Comparison of ENCODE assay signal across 14 cellular contexts in genomic region chr11:66015094-66015881, GRCh38. TPM values are rescaled to one million over a fixed set of nuclear protein-coding genes. Genes with fewer than 3 reads are reported as not detected.
DNase-seq lines count a peak whose midpoint lies in the region; FAIRE-seq and TF ChIP-seq lines count a peak whose summit lies in the region.
"Had no signal": no experiment of that assay in that cellular context is flagged by ENCODE, and none has a peak within 500 bp of the region (broad histone marks: within the 10 kb centered on the region; RNA-seq: fewer than 3 reads in every experiment).

No MANE protein-coding gene starts in this region.

- no peaks in the 10 kb centered on the region for H3K9me3 Mint-ChIP-seq in neural crest cell
- H3K9me3 Mint-ChIP-seq: brain; CD4-positive, alpha-beta memory T cell had no signal

- peaks cover 15 to 51% (median 36%) of the 10 kb centered on the region in 10 experiments for H3K4me1 ChIP-seq in BLaER1 treated with 17β-estradiol and CSF1 and Interleukin-3, amounts not matched to agents 10 nM and 100 nM
- peaks cover 23% of the 10 kb centered on the region for H3K4me1 ChIP-seq in endothelial cell of umbilical vein (ENCODE audit: control insufficient read depth, extremely low read depth, insufficient read depth, low read length)
- H3K4me1 ChIP-seq in colonic mucosa = no peaks in the 10 kb centered on the region

- peak; percentile 73 for TF ChIP-seq POLR2A in endothelial cell of umbilical vein (IDR thresholded peaks at IDR 0.05; ENCODE audit: low read depth, low read length)

- DNase-seq in NCI-H226 = peak; percentile 61
- peak; percentile 70 for DNase-seq in endothelial cell of umbilical vein (ENCODE audit: low read depth, low spot score)
- DNase-seq in neural crest cell (ENCODE audit: low read depth, low spot score) = no peak
- DNase-seq in colonic mucosa = no peak
- no peak for DNase-seq in NCI-H146 (lab: John Stamatoyannopoulos, UW)
- DNase-seq in NCI-H774 (lab: John Stamatoyannopoulos, UW) = no peak
- DNase-seq in germinal center (ENCODE audit: low spot score) = no peak
- DNase-seq: activated CD8-positive, alpha-beta memory T cell treated with anti-CD3 and anti-CD28 coated beads for 24 hours; CD4-positive, alpha-beta memory T cell; stimulated activated naive CD8-positive, alpha-beta T cell treated with anti-CD3 and anti-CD28 coated beads, Interleukin-15, Interleukin-2, amounts not matched to agents 100 U/mL and 50 U/mL, for 24 hours had no signal

- peaks cover 0 to 7% (median 0%) of the 10 kb centered on the region in 11 experiments; a peak in 1 of 22 replicates for H4K20me1 ChIP-seq in BLaER1 treated with 17β-estradiol and CSF1 and Interleukin-3, amounts not matched to agents 10 nM and 100 nM
- H4K20me1 ChIP-seq in endothelial cell of umbilical vein (replicated peaks; ENCODE audit: control insufficient read depth, extremely low read depth, insufficient read depth, low read length) = no peaks in the 10 kb centered on the region

- CTCF ChIA-PET in endothelial cell of umbilical vein (lab: Charles Lee) = interaction anchor here (0.6 to 1.8 kb wide), 5 partner anchors 12 to 127 kb away, joined by 4 to 5 read pairs (median 5); partner anchors contain the start of gene FIBP

- peak; percentile 97 for FAIRE-seq in endothelial cell of umbilical vein (lab: Jason Lieb, UNC)

- H3K27ac ChIP-seq in BLaER1 treated with 17β-estradiol and CSF1 and Interleukin-3, amounts not matched to agents 10 nM and 100 nM = peak overlapping the region in 3 of 11 experiments; percentile 9 to 27 (median 11); a peak in 1 of 22 replicates
- H3K27ac ChIP-seq in endothelial cell of umbilical vein (ENCODE audit: insufficient read depth, low read depth, low read length) (peak overlapping the region; percentile 84), colonic mucosa (no peak overlapping the region)
- H3K27ac ChIP-seq: KMS-11 had no signal

- peak overlapping the region; percentile 43 for H2AFZ ChIP-seq in endothelial cell of umbilical vein (ENCODE audit: low read depth, low read length)

- no peaks in the 10 kb centered on the region for H3K9me1 ChIP-seq in endothelial cell of umbilical vein (replicated peaks; ENCODE audit: control insufficient read depth, extremely low read depth, insufficient read depth, low read length)

- H3K36me3 ChIP-seq in BLaER1 treated with 17β-estradiol and CSF1 and Interleukin-3, amounts not matched to agents 10 nM and 100 nM = no peaks in the 10 kb centered on the region
- H3K36me3 ChIP-seq in endothelial cell of umbilical vein (ENCODE audit: control insufficient read depth in 2 of 2, extremely low read depth in 1 of 2, insufficient read depth in 2 of 2, low read length in 2 of 2) (no peaks in the 10 kb centered on the region), colonic mucosa (no peaks in the 10 kb centered on the region)

- no TSS peak for BruUV-seq in endothelial cell of umbilical vein (replicated peaks; lab: Mats Ljungman, UMichigan)

- no peaks in the 10 kb centered on the region for H3K27me3 Mint-ChIP-seq in neural crest cell (ENCODE audit: low read depth)

- H3K27me3 ChIP-seq in BLaER1 treated with 17β-estradiol and CSF1 and Interleukin-3, amounts not matched to agents 10 nM and 100 nM = peaks cover 9 to 21% (median 12%) of the 10 kb centered on the region in 11 experiments
- H3K27me3 ChIP-seq in endothelial cell of umbilical vein (ENCODE audit: control insufficient read depth in 2 of 2, insufficient read depth in 2 of 2, low read length in 2 of 2) (peaks cover 2% of the 10 kb centered on the region in 2 experiments), colonic mucosa (peaks cover 17% of the 10 kb centered on the region)

- no peak overlapping the region for H3K27ac Mint-ChIP-seq in neural crest cell (ENCODE audit: unreplicated experiment)

- no peak for TF ChIP-seq CTCF in endothelial cell of umbilical vein (IDR thresholded peaks at IDR 0.05; ENCODE audit: extremely low read depth in 1 of 2, insufficient read depth in 1 of 2, low read depth in 1 of 2, low read length in 2 of 2)
- TF ChIP-seq CTCF in neural crest cell (conservative IDR thresholded peaks at IDR 0.05) = no peak
- no peak for TF ChIP-seq CTCF in colonic mucosa (IDR thresholded peaks at IDR 0.05)

- H3K9ac ChIP-seq in BLaER1 treated with 17β-estradiol and CSF1 and Interleukin-3, amounts not matched to agents 10 nM and 100 nM = peak overlapping the region in 3 of 11 experiments; percentile 16 to 25 (median 19); a peak in 3 of 22 replicates
- H3K9ac ChIP-seq in endothelial cell of umbilical vein (replicated peaks; ENCODE audit: extremely low read depth, insufficient read depth, low read length) (peak overlapping the region; percentile 48), colonic mucosa (ENCODE audit: low read depth in 2 of 2, low read length in 2 of 2) (no peak overlapping the region)
- H3K9ac ChIP-seq: KMS-11 had no signal

- dilution Hi-C loops in endothelial cell of umbilical vein (cut with MboI; ENCODE audit: extremely low pct_ligation_motif_present, low sequenced_read_pairs) = no loop called here

- H3K4me2 ChIP-seq in BLaER1 treated with 17β-estradiol and CSF1 and Interleukin-3, amounts not matched to agents 10 nM and 100 nM = peak overlapping the region in 8 of 11 experiments; percentile 9 to 44 (median 26); a peak in 11 of 22 replicates
- H3K4me2 ChIP-seq in endothelial cell of umbilical vein (ENCODE audit: insufficient read depth, low read length) = peak overlapping the region; percentile 19
- H3K4me2 ChIP-seq: KMS-11 had no signal

- POLR2A ChIA-PET in endothelial cell of umbilical vein (lab: Charles Lee) = no interaction called here

- peak overlapping the region; percentile 19 for H3K4me3 Mint-ChIP-seq in neural crest cell
- H3K4me3 Mint-ChIP-seq: brain; CD4-positive, alpha-beta memory T cell had no signal

- no peaks in the 10 kb centered on the region for H3K9me3 ChIP-seq in BLaER1 treated with 17β-estradiol and CSF1 and Interleukin-3, amounts not matched to agents 10 nM and 100 nM (replicated peaks in 1 of 11)
- H3K9me3 ChIP-seq in endothelial cell of umbilical vein (replicated peaks; ENCODE audit: control insufficient read depth, insufficient read depth, low read length) (no peaks in the 10 kb centered on the region), colonic mucosa (no peaks in the 10 kb centered on the region)

- H3K79me2 ChIP-seq in endothelial cell of umbilical vein (ENCODE audit: control insufficient read depth, insufficient read depth, low read length) = no peaks in the 10 kb centered on the region

- no peaks in the 10 kb centered on the region for H3K4me1 Mint-ChIP-seq in neural crest cell
- H3K4me1 Mint-ChIP-seq: brain had no signal

- intact Hi-C loops in endothelial cell of umbilical vein (cut with micrococcal nuclease) (no loop called here), colonic mucosa (cut with DNase I) (no loop called here)

- no peaks in the 10 kb centered on the region for H3K36me3 Mint-ChIP-seq in neural crest cell (ENCODE audit: low read depth)
- H3K36me3 Mint-ChIP-seq: brain; CD4-positive, alpha-beta memory T cell had no signal

- no peak overlapping the region for H3K4me3 ChIP-seq in BLaER1 treated with 17β-estradiol and CSF1 and Interleukin-3, amounts not matched to agents 10 nM and 100 nM
- no peak overlapping the region for H3K4me3 ChIP-seq in endothelial cell of umbilical vein (replicated peaks in 1 of 3; ENCODE audit: insufficient read depth in 1 of 3, low read depth in 1 of 3, low read length in 3 of 3)
- H3K4me3 ChIP-seq in colonic mucosa = no peak overlapping the region

RNA-seq across cellular contexts. Expression of gene CST6, which starts 3.5 kb away (rescaled TPM):
- total RNA-seq in endothelial cell of umbilical vein (0.46 and 0.92 TPM in 2 replicates), neural crest cell (not detected in 2 replicates), colonic mucosa (not detected)
- polyA plus RNA-seq in endothelial cell of umbilical vein = 2.2 and 2.5 TPM in 2 replicates
- polyA plus RNA-seq in endothelial cell of umbilical vein (2011; cell fraction: cytosol; rRNA removed) = 0.74 and 1.1 TPM in 2 replicates
- polyA plus RNA-seq in endothelial cell of umbilical vein (2011; cell fraction: nucleus; rRNA removed) = 0.36 TPM in 1 of 2 replicates, not detected in the other
- not detected in 2 replicates for polyA plus RNA-seq in endothelial cell of umbilical vein (2012)
- polyA minus RNA-seq in endothelial cell of umbilical vein = 0.93 TPM in 1 of 2 replicates, not detected in the other
- not detected for polyA minus RNA-seq in endothelial cell of umbilical vein (2011; cell fraction: cytosol; rRNA and poly(A)+ RNA removed)
- polyA minus RNA-seq in endothelial cell of umbilical vein (2011; cell fraction: nucleus; rRNA and poly(A)+ RNA removed) = not detected in 2 replicates
- total RNA-seq: CD4-positive, alpha-beta memory T cell; NCI-H460 had no signal
- polyA plus RNA-seq: CD4-positive, alpha-beta memory T cell had no signal

RNA-seq across cellular contexts. Expression of gene CATSPER1, which starts 11.0 kb away (rescaled TPM):
- total RNA-seq in endothelial cell of umbilical vein (1.0 and 1.3 TPM in 2 replicates), neural crest cell (not detected in 2 replicates), colonic mucosa (under 1 TPM in 1 of 2 donors, not detected in 1; 0.35 TPM)
- polyA plus RNA-seq in endothelial cell of umbilical vein = 0.68 and 0.89 TPM in 2 replicates
- 1.1 and 1.7 TPM in 2 replicates for polyA plus RNA-seq in endothelial cell of umbilical vein (2011; cell fraction: cytosol; rRNA removed)
- 0.41 and 0.58 TPM in 2 replicates for polyA plus RNA-seq in endothelial cell of umbilical vein (2011; cell fraction: nucleus; rRNA removed)
- 0.58 and 0.78 TPM in 2 replicates for polyA plus RNA-seq in endothelial cell of umbilical vein (2012)
- 0.42 TPM in 1 of 2 replicates, not detected in the other for polyA minus RNA-seq in endothelial cell of umbilical vein
- 0.61 TPM for polyA minus RNA-seq in endothelial cell of umbilical vein (2011; cell fraction: cytosol; rRNA and poly(A)+ RNA removed)
- 0.48 TPM in 1 of 2 replicates, not detected in the other for polyA minus RNA-seq in endothelial cell of umbilical vein (2011; cell fraction: nucleus; rRNA and poly(A)+ RNA removed)
- total RNA-seq: CD4-positive, alpha-beta memory T cell; NCI-H460 had no signal
- polyA plus RNA-seq: CD4-positive, alpha-beta memory T cell had no signal

RNA-seq across cellular contexts. Expression of gene BANF1, which starts 13.0 kb away (rescaled TPM):
- total RNA-seq in endothelial cell of umbilical vein = 246 and 269 TPM in 2 replicates
- 367 and 376 TPM in 2 replicates for polyA plus RNA-seq in endothelial cell of umbilical vein
- polyA plus RNA-seq in endothelial cell of umbilical vein (2011; cell fraction: cytosol; rRNA removed) = 265 and 357 TPM in 2 replicates
- polyA plus RNA-seq in endothelial cell of umbilical vein (2011; cell fraction: nucleus; rRNA removed) = 128 and 134 TPM in 2 replicates
- 213 and 282 TPM in 2 replicates for polyA plus RNA-seq in endothelial cell of umbilical vein (2012)
- polyA minus RNA-seq in endothelial cell of umbilical vein = 112 and 123 TPM in 2 replicates
- polyA minus RNA-seq in endothelial cell of umbilical vein (2011; cell fraction: cytosol; rRNA and poly(A)+ RNA removed) = 76.7 TPM
- 25.3 and 32.3 TPM in 2 replicates for polyA minus RNA-seq in endothelial cell of umbilical vein (2011; cell fraction: nucleus; rRNA and poly(A)+ RNA removed)
- 348 and 358 TPM in 2 replicates for total RNA-seq in neural crest cell
- 100 to 1,000 TPM; 128 to 231 TPM for total RNA-seq in colonic mucosa

RNA-seq across cellular contexts. Expression of gene EIF1AD, which starts 13.3 kb away (rescaled TPM):
- 39.7 and 42.4 TPM in 2 replicates for total RNA-seq in endothelial cell of umbilical vein
- 35.7 and 39.3 TPM in 2 replicates for polyA plus RNA-seq in endothelial cell of umbilical vein
- polyA plus RNA-seq in endothelial cell of umbilical vein (2011; cell fraction: cytosol; rRNA removed) = 35.2 and 35.3 TPM in 2 replicates
- 30.8 and 32.6 TPM in 2 replicates for polyA plus RNA-seq in endothelial cell of umbilical vein (2011; cell fraction: nucleus; rRNA removed)
- polyA plus RNA-seq in endothelial cell of umbilical vein (2012) = 24.0 and 26.1 TPM in 2 replicates
- polyA minus RNA-seq in endothelial cell of umbilical vein = 58.8 and 70.1 TPM in 2 replicates
- polyA minus RNA-seq in endothelial cell of umbilical vein (2011; cell fraction: cytosol; rRNA and poly(A)+ RNA removed) = 27.9 TPM
- polyA minus RNA-seq in endothelial cell of umbilical vein (2011; cell fraction: nucleus; rRNA and poly(A)+ RNA removed) = 11.9 and 14.0 TPM in 2 replicates
- 58.0 and 61.0 TPM in 2 replicates for total RNA-seq in neural crest cell
- total RNA-seq in colonic mucosa = 10 to 100 TPM; 27.8 to 32.8 TPM

RNA-seq across cellular contexts. Expression of gene GAL3ST3, which starts 33.7 kb away (rescaled TPM):
- total RNA-seq in endothelial cell of umbilical vein (not detected in 2 replicates), neural crest cell (8.7 and 9.7 TPM in 2 replicates), colonic mucosa (not detected)
- polyA plus RNA-seq in endothelial cell of umbilical vein = 0.15 and 0.24 TPM in 2 replicates
- 0.04 and 0.06 TPM in 2 replicates for polyA plus RNA-seq in endothelial cell of umbilical vein (2011; cell fraction: cytosol; rRNA removed)
- polyA plus RNA-seq in endothelial cell of umbilical vein (2011; cell fraction: nucleus; rRNA removed) = 0.17 TPM in 1 of 2 replicates, not detected in the other
- not detected in 2 replicates for polyA plus RNA-seq in endothelial cell of umbilical vein (2012)
- not detected in 2 replicates for polyA minus RNA-seq in endothelial cell of umbilical vein
- polyA minus RNA-seq in endothelial cell of umbilical vein (2011; cell fraction: cytosol; rRNA and poly(A)+ RNA removed) = not detected
- not detected in 2 replicates for polyA minus RNA-seq in endothelial cell of umbilical vein (2011; cell fraction: nucleus; rRNA and poly(A)+ RNA removed)
- total RNA-seq: CD4-positive, alpha-beta memory T cell; NCI-H460 had no signal
- polyA plus RNA-seq: CD4-positive, alpha-beta memory T cell had no signal

Comparison
In these comparisons a context has a peak if more than half of its experiments do, and no peak if none do; other contexts are left out.
1. DNase-seq: peak in NCI-H226 (single experiment) and endothelial cell of umbilical vein (single experiment); none in neural crest cell (single experiment), colonic mucosa (single experiment), NCI-H146 (single experiment), NCI-H774 (single experiment) and germinal center (single experiment).